ENCODE assay signal across 21 cellular contexts in genomic region chr13:114199961-114200672, GRCh38. TPM values are rescaled to one million over a fixed set of nuclear protein-coding genes. Genes with fewer than 3 reads are reported as not detected.
DNase-seq lines count a peak whose midpoint lies in the region; ATAC-seq, FAIRE-seq and TF ChIP-seq lines count a peak whose summit lies in the region.
"Had no signal": no experiment of that assay in that cellular context is flagged by ENCODE, and none has a peak within 500 bp of the region (broad histone marks: within the 10 kb centered on the region; RNA-seq: fewer than 3 reads in every experiment).

No MANE protein-coding gene starts in this region.

- peak overlapping the region; percentile 47 for H3K4me3 Mint-ChIP-seq in natural killer cell
- no peak overlapping the region for H3K4me3 Mint-ChIP-seq in natural killer cell treated with Interleukin-12 subunit alpha and Interleukin-12 subunit beta and Interleukin-15 and Interleukin-18, amount 100 ng/mL, for 72 hours
- H3K4me3 Mint-ChIP-seq: activated CD4-positive, alpha-beta T cell treated with anti-CD3 and anti-CD28 coated beads, Interleukin-2, amount 10 ng/mL, durations not matched to agents 7 days and 5 days; activated naive CD4-positive, alpha-beta T cell treated with anti-CD3 and anti-CD28 coated beads, Interleukin-2, amount 10 ng/mL, durations not matched to agents 7 days and 5 days; stimulated activated memory B cell treated with anti-CD40 and anti-IgM and Interleukin-4, amounts not matched to agents 10 μg/mL and 1 μg/mL and 100 μg/mL, for 72 hours had no signal

- intact Hi-C loops in natural killer cell (cut with micrococcal nuclease): no loop called here
- intact Hi-C loops in endothelial cell of umbilical vein (cut with micrococcal nuclease): no loop called here
- intact Hi-C loops in spleen (cut with DNase I; ENCODE audit: low total_unique reads): no loop called here

- H3K4me3 ChIP-seq in endothelial cell of umbilical vein (replicated peaks in 1 of 3; ENCODE audit: insufficient read depth in 1 of 3, low read depth in 1 of 3, low read length in 3 of 3): no peak overlapping the region
- no peak overlapping the region for H3K4me3 ChIP-seq in parathyroid adenoma (ENCODE audit: low read depth, low read length)
- no peak overlapping the region for H3K4me3 ChIP-seq in spleen
- H3K4me3 ChIP-seq: ovary, tibial nerve had no signal

- TF ChIP-seq CTCF in natural killer cell (IDR thresholded peaks at IDR 0.05) (no peak), endothelial cell of umbilical vein (IDR thresholded peaks at IDR 0.05; ENCODE audit: extremely low read depth in 1 of 2, insufficient read depth in 1 of 2, low read depth in 1 of 2, low read length in 2 of 2) (no peak), parathyroid adenoma (IDR thresholded peaks at IDR 0.05) (no peak), spleen (IDR thresholded peaks at IDR 0.05 in 8 of 11, conservative IDR thresholded peaks at IDR 0.05 in 3 of 11) (no peak)

- FAIRE-seq in endothelial cell of umbilical vein (lab: Jason Lieb, UNC): no peak
- FAIRE-seq: frontal cortex, H54 had no signal

- H3K4me2 ChIP-seq in endothelial cell of umbilical vein (ENCODE audit: insufficient read depth, low read length) (no peak overlapping the region), parathyroid adenoma (ENCODE audit: low read length) (no peak overlapping the region)

- H3K27me3 ChIP-seq in endothelial cell of umbilical vein (ENCODE audit: control insufficient read depth in 2 of 2, insufficient read depth in 2 of 2, low read length in 2 of 2): peaks cover 23 to 38% of the 10 kb centered on the region in 2 experiments
- H3K27me3 ChIP-seq in parathyroid adenoma (ENCODE audit: control insufficient read depth, insufficient read depth, low read length): no peaks in the 10 kb centered on the region
- peaks cover 0 to 14% (median 0%) of the 10 kb centered on the region in 7 donors for H3K27me3 ChIP-seq in spleen (replicated peaks in 1 of 7)
- H3K27me3 ChIP-seq: ovary had no signal

- POLR2A ChIA-PET in endothelial cell of umbilical vein (lab: Charles Lee): no interaction called here

- no peaks in the 10 kb centered on the region for H3K79me2 ChIP-seq in endothelial cell of umbilical vein (ENCODE audit: control insufficient read depth, insufficient read depth, low read length)
- H3K79me2 ChIP-seq in parathyroid adenoma: no peaks in the 10 kb centered on the region

- no peaks in the 10 kb centered on the region for H3K9me1 ChIP-seq in endothelial cell of umbilical vein (replicated peaks; ENCODE audit: control insufficient read depth, extremely low read depth, insufficient read depth, low read length)

- peaks cover 28 to 30% of the 10 kb centered on the region in 2 donors for H3K4me1 Mint-ChIP-seq in natural killer cell
- H3K4me1 Mint-ChIP-seq in natural killer cell treated with Interleukin-12 subunit alpha and Interleukin-12 subunit beta and Interleukin-15 and Interleukin-18, amount 100 ng/mL, for 72 hours (ENCODE audit: low read depth in 2 of 2): peaks cover 12 to 20% of the 10 kb centered on the region in 2 donors
- H3K4me1 Mint-ChIP-seq: stimulated activated memory B cell treated with anti-CD40 and anti-IgM and Interleukin-4, amounts not matched to agents 10 μg/mL and 1 μg/mL and 100 μg/mL, for 72 hours had no signal

- no TSS peak for BruUV-seq in endothelial cell of umbilical vein (replicated peaks; lab: Mats Ljungman, UMichigan)

- H3K9ac ChIP-seq in endothelial cell of umbilical vein (replicated peaks; ENCODE audit: extremely low read depth, insufficient read depth, low read length) (no peak overlapping the region), parathyroid adenoma (no peak overlapping the region)

- 38 to 84% (median 68%) methylated on average over 25 to 51 of the region's 51 CpGs for WGBS in spleen, 5 donors

- H2AFZ ChIP-seq in endothelial cell of umbilical vein (ENCODE audit: low read depth, low read length) (no peak overlapping the region), parathyroid adenoma (peak overlapping the region; percentile 72)

- H3K9me3 Mint-ChIP-seq in natural killer cell: no peaks in the 10 kb centered on the region
- H3K9me3 Mint-ChIP-seq in natural killer cell treated with Interleukin-12 subunit alpha and Interleukin-12 subunit beta and Interleukin-15 and Interleukin-18, amount 100 ng/mL, for 72 hours: no peaks in the 10 kb centered on the region
- H3K9me3 Mint-ChIP-seq: stimulated activated memory B cell treated with anti-CD40 and anti-IgM and Interleukin-4, amounts not matched to agents 10 μg/mL and 1 μg/mL and 100 μg/mL, for 72 hours had no signal

- no peaks in the 10 kb centered on the region for H4K20me1 ChIP-seq in endothelial cell of umbilical vein (replicated peaks; ENCODE audit: control insufficient read depth, extremely low read depth, insufficient read depth, low read length)

- no peaks in the 10 kb centered on the region for H3K9me3 ChIP-seq in endothelial cell of umbilical vein (replicated peaks; ENCODE audit: control insufficient read depth, insufficient read depth, low read length)
- H3K9me3 ChIP-seq in parathyroid adenoma (ENCODE audit: control insufficient read depth, low read length): no peaks in the 10 kb centered on the region
- H3K9me3 ChIP-seq in spleen: peaks cover 0 to 2% (median 0%) of the 10 kb centered on the region in 8 donors
- H3K9me3 ChIP-seq: ovary, tibial nerve had no signal

- H3K27ac Mint-ChIP-seq in natural killer cell: no peak overlapping the region
- H3K27ac Mint-ChIP-seq in natural killer cell treated with Interleukin-12 subunit alpha and Interleukin-12 subunit beta and Interleukin-15 and Interleukin-18, amount 100 ng/mL, for 72 hours: no peak overlapping the region
- H3K27ac Mint-ChIP-seq: activated CD4-positive, alpha-beta T cell treated with anti-CD3 and anti-CD28 coated beads, Interleukin-2, amount 10 ng/mL, durations not matched to agents 7 days and 5 days; activated naive CD4-positive, alpha-beta T cell treated with anti-CD3 and anti-CD28 coated beads, Interleukin-2, amount 10 ng/mL, durations not matched to agents 7 days and 5 days; stimulated activated memory B cell treated with anti-CD40 and anti-IgM and Interleukin-4, amounts not matched to agents 10 μg/mL and 1 μg/mL and 100 μg/mL, for 72 hours had no signal

- no peaks in the 10 kb centered on the region for H3K27me3 Mint-ChIP-seq in natural killer cell (ENCODE audit: low read depth in 2 of 2)
- H3K27me3 Mint-ChIP-seq in natural killer cell treated with Interleukin-12 subunit alpha and Interleukin-12 subunit beta and Interleukin-15 and Interleukin-18, amount 100 ng/mL, for 72 hours: no peaks in the 10 kb centered on the region
- H3K27me3 Mint-ChIP-seq: stimulated activated memory B cell treated with anti-CD40 and anti-IgM and Interleukin-4, amounts not matched to agents 10 μg/mL and 1 μg/mL and 100 μg/mL, for 72 hours had no signal

- DNase-seq in natural killer cell (no peak), endothelial cell of umbilical vein (ENCODE audit: low read depth, low spot score) (no peak), NCI-H2029 treated with DMSO at 0.1 percent for 48 hours (lab: John Stamatoyannopoulos, UW) (no peak), spleen (no peak)
- no peak for DNase-seq in natural killer cell treated with Interleukin-12 subunit alpha and Interleukin-12 subunit beta and Interleukin-15 and Interleukin-18, amount 100 ng/mL, for 72 hours (ENCODE audit: low spot score)
- no peak for DNase-seq in stimulated activated CD4-positive, alpha-beta T cell treated with anti-CD3 and anti-CD28 coated beads, Interleukin-4, amount 100 ng/mL, for 1 hour
- DNase-seq: activated CD4-positive, alpha-beta T cell treated with anti-CD3 and anti-CD28 coated beads, Interleukin-2, amount 10 ng/mL, durations not matched to agents 7 days and 5 days; activated naive CD4-positive, alpha-beta T cell treated with anti-CD3 and anti-CD28 coated beads, Interleukin-2, amount 10 ng/mL, durations not matched to agents 7 days and 5 days; activated T-cell treated with anti-CD3 and anti-CD28 coated beads for 4 hours; NCI-H187; NCI-H524; ovary; stimulated activated CD4-positive, alpha-beta T cell treated with anti-CD3 and anti-CD28 coated beads, Interleukin-12 subunit alpha, Interleukin-12 subunit beta, amount 100 ng/mL, for 4 hours had no signal

- ATAC-seq in natural killer cell (no peak), HG03521 (IDR thresholded peaks at IDR 0.05; ENCODE audit: unreplicated experiment) (no peak)
- ATAC-seq in natural killer cell treated with Interleukin-12 subunit alpha and Interleukin-12 subunit beta and Interleukin-15 and Interleukin-18, amount 100 ng/mL, for 72 hours: no peak
- ATAC-seq: left lobe of liver; stimulated activated memory B cell treated with anti-CD40 and anti-IgM and Interleukin-4, amounts not matched to agents 10 μg/mL and 1 μg/mL and 100 μg/mL, for 72 hours had no signal

- H3K36me3 ChIP-seq in endothelial cell of umbilical vein (ENCODE audit: control insufficient read depth in 2 of 2, extremely low read depth in 1 of 2, insufficient read depth in 2 of 2, low read length in 2 of 2) (no peaks in the 10 kb centered on the region), parathyroid adenoma (ENCODE audit: control insufficient read depth, insufficient read depth, low read length) (no peaks in the 10 kb centered on the region), spleen (no peaks in the 10 kb centered on the region)
- H3K36me3 ChIP-seq: ovary, tibial nerve had no signal

- H3K36me3 Mint-ChIP-seq in natural killer cell: no peaks in the 10 kb centered on the region
- no peaks in the 10 kb centered on the region for H3K36me3 Mint-ChIP-seq in natural killer cell treated with Interleukin-12 subunit alpha and Interleukin-12 subunit beta and Interleukin-15 and Interleukin-18, amount 100 ng/mL, for 72 hours
- H3K36me3 Mint-ChIP-seq: stimulated activated memory B cell treated with anti-CD40 and anti-IgM and Interleukin-4, amounts not matched to agents 10 μg/mL and 1 μg/mL and 100 μg/mL, for 72 hours had no signal

- H3K4me1 ChIP-seq in endothelial cell of umbilical vein (ENCODE audit: control insufficient read depth, extremely low read depth, insufficient read depth, low read length): no peaks in the 10 kb centered on the region
- no peaks in the 10 kb centered on the region for H3K4me1 ChIP-seq in parathyroid adenoma
- H3K4me1 ChIP-seq in spleen: no peaks in the 10 kb centered on the region
- H3K4me1 ChIP-seq: tibial nerve had no signal

- H3K27ac ChIP-seq in endothelial cell of umbilical vein (ENCODE audit: insufficient read depth, low read depth, low read length) (no peak overlapping the region), parathyroid adenoma (no peak overlapping the region), spleen (no peak overlapping the region)
- H3K27ac ChIP-seq: ovary, tibial nerve had no signal

- CTCF ChIA-PET in endothelial cell of umbilical vein (lab: Charles Lee): no interaction called here

- dilution Hi-C loops in endothelial cell of umbilical vein (cut with MboI; ENCODE audit: extremely low pct_ligation_motif_present, low sequenced_read_pairs): no loop called here

- TF ChIP-seq POLR2A in endothelial cell of umbilical vein (IDR thresholded peaks at IDR 0.05; ENCODE audit: low read depth, low read length) (no peak), spleen (IDR thresholded peaks at IDR 0.05) (no peak)

RNA-seq across cellular contexts. Expression of gene CFAP97D2, which starts 21.1 kb away (rescaled TPM):
- total RNA-seq in natural killer cell: 1 to 10 TPM in 1 of 3 donors, under 1 TPM in 1, not detected in 1; 0.45 to 7.7 TPM
- total RNA-seq in natural killer cell treated with Interleukin-12 subunit alpha and Interleukin-12 subunit beta and Interleukin-15 and Interleukin-18, amount 100 ng/mL, for 72 hours: not detected
- not detected in 2 replicates for total RNA-seq in endothelial cell of umbilical vein
- polyA plus RNA-seq in endothelial cell of umbilical vein: 0.13 TPM in 1 of 2 replicates, not detected in the other
- polyA plus RNA-seq in endothelial cell of umbilical vein (2011; cell fraction: cytosol; rRNA removed): not detected in 2 replicates
- not detected in 2 replicates for polyA plus RNA-seq in endothelial cell of umbilical vein (2011; cell fraction: nucleus; rRNA removed)
- not detected in 2 replicates for polyA plus RNA-seq in endothelial cell of umbilical vein (2012)
- not detected in 2 replicates for polyA minus RNA-seq in endothelial cell of umbilical vein
- polyA minus RNA-seq in endothelial cell of umbilical vein (2011; cell fraction: cytosol; rRNA and poly(A)+ RNA removed): not detected
- not detected in 2 replicates for polyA minus RNA-seq in endothelial cell of umbilical vein (2011; cell fraction: nucleus; rRNA and poly(A)+ RNA removed)
- total RNA-seq in spleen: not detected
- polyA plus RNA-seq in spleen: under 1 TPM in 1 of 3 donors, not detected in 2; 0.05 TPM
- total RNA-seq: activated CD4-positive, alpha-beta T cell treated with anti-CD3 and anti-CD28 coated beads, Interleukin-2, amount 10 ng/mL, durations not matched to agents 7 days and 5 days; frontal cortex; left lobe of liver; mucosa of gallbladder; tibial nerve had no signal
- polyA plus RNA-seq: ovary had no signal

RNA-seq across cellular contexts. Expression of gene CDC16, which starts 34.6 kb away (rescaled TPM):
- total RNA-seq in natural killer cell: 10 to 100 TPM; 61.4 to 75.9 (median 70.7) TPM
- 10 to 100 TPM; 60.5 to 88.0 TPM for total RNA-seq in natural killer cell treated with Interleukin-12 subunit alpha and Interleukin-12 subunit beta and Interleukin-15 and Interleukin-18, amount 100 ng/mL, for 72 hours
- total RNA-seq in endothelial cell of umbilical vein: 77.1 and 83.3 TPM in 2 replicates
- 39.2 and 41.6 TPM in 2 replicates for polyA plus RNA-seq in endothelial cell of umbilical vein
- polyA plus RNA-seq in endothelial cell of umbilical vein (2011; cell fraction: cytosol; rRNA removed): 41.9 and 47.2 TPM in 2 replicates
- polyA plus RNA-seq in endothelial cell of umbilical vein (2011; cell fraction: nucleus; rRNA removed): 164 and 183 TPM in 2 replicates
- polyA plus RNA-seq in endothelial cell of umbilical vein (2012): 69.9 and 74.9 TPM in 2 replicates
- polyA minus RNA-seq in endothelial cell of umbilical vein: 60.6 and 68.8 TPM in 2 replicates
- 20.4 TPM for polyA minus RNA-seq in endothelial cell of umbilical vein (2011; cell fraction: cytosol; rRNA and poly(A)+ RNA removed)
- 72.4 and 106 TPM in 2 replicates for polyA minus RNA-seq in endothelial cell of umbilical vein (2011; cell fraction: nucleus; rRNA and poly(A)+ RNA removed)
- 10 to 100 TPM; 50.1 to 75.8 (median 68.1) TPM for total RNA-seq in spleen
- 10 to 100 TPM; 51.8 to 74.1 (median 55.2) TPM for polyA plus RNA-seq in spleen
